ENCODE assay signal across 21 cellular contexts in genomic region chr1:78437941-78438340, GRCh38. TPM values are rescaled to one million over a fixed set of nuclear protein-coding genes. Genes with fewer than 3 reads are reported as not detected.
"Had no signal": no experiment of that assay in that cellular context is flagged by ENCODE, and none has a peak within 500 bp of the region (broad histone marks: within the 10 kb centered on the region; RNA-seq: fewer than 3 reads in every experiment).

No MANE protein-coding gene starts in this region.

- ATAC-seq: gastrocnemius medialis; left lobe of liver; natural killer cell treated with Interleukin-12 subunit alpha and Interleukin-12 subunit beta and Interleukin-15 and Interleukin-18, amount 100 ng/mL, for 72 hours; right lobe of liver; stimulated activated naive B cell treated with anti-CD40 and anti-IgM and Interleukin-4, amounts not matched to agents 10 μg/mL and 1 μg/mL and 100 μg/mL, for 72 hours had no signal

- H3K4me1 ChIP-seq: gastrocnemius medialis, neural progenitor cell, parathyroid adenoma, right lobe of liver, suprapubic skin, thyroid gland had no signal

- H3K27me3 ChIP-seq: gastrocnemius medialis, neural progenitor cell, right lobe of liver, suprapubic skin, thyroid gland had no signal

- H3K9me3 ChIP-seq: gastrocnemius medialis, right lobe of liver, suprapubic skin, thyroid gland had no signal

- H3K4me3 ChIP-seq: coronary artery, gastrocnemius medialis, lung, neural progenitor cell, right lobe of liver, suprapubic skin, thyroid gland had no signal

- DNase-seq: dermis blood vessel endothelial cell; effector memory CD4-positive, alpha-beta T cell; erythroblast; gastrocnemius medialis; head of caudate nucleus; naive B cell; right lobe of liver; small intestine; stimulated activated CD4-positive, alpha-beta T cell treated with anti-CD3 and anti-CD28 coated beads, Interleukin-15, amount 100 ng/mL, for 24 hours; stimulated activated CD4-positive, alpha-beta T cell treated with anti-CD3 and anti-CD28 coated beads, Interleukin-2, amount 100 ng/mL, for 48 hours; stimulated activated naive B cell treated with anti-CD40 and anti-IgM and Interleukin-4, amounts not matched to agents 10 μg/mL and 1 μg/mL and 100 μg/mL, for 72 hours; thyroid gland had no signal

- H3K27ac ChIP-seq: coronary artery, gastrocnemius medialis, neural progenitor cell, parathyroid adenoma, right lobe of liver, suprapubic skin, thyroid gland had no signal

- H3K36me3 ChIP-seq: gastrocnemius medialis, neural progenitor cell, right lobe of liver, suprapubic skin, thyroid gland had no signal

RNA-seq across cellular contexts. Expression of gene PTGFR, which starts 52.8 kb away (rescaled TPM):
- total RNA-seq: natural killer cell treated with Interleukin-12 subunit alpha and Interleukin-12 subunit beta and Interleukin-15 and Interleukin-18, amount 100 ng/mL, for 72 hours; progenitor cell of endocrine pancreas had no signal
- polyA plus RNA-seq: keratinocyte had no signal
